Comparison of ENCODE assay signal across 8 cellular contexts in the genomic region with DNA sequence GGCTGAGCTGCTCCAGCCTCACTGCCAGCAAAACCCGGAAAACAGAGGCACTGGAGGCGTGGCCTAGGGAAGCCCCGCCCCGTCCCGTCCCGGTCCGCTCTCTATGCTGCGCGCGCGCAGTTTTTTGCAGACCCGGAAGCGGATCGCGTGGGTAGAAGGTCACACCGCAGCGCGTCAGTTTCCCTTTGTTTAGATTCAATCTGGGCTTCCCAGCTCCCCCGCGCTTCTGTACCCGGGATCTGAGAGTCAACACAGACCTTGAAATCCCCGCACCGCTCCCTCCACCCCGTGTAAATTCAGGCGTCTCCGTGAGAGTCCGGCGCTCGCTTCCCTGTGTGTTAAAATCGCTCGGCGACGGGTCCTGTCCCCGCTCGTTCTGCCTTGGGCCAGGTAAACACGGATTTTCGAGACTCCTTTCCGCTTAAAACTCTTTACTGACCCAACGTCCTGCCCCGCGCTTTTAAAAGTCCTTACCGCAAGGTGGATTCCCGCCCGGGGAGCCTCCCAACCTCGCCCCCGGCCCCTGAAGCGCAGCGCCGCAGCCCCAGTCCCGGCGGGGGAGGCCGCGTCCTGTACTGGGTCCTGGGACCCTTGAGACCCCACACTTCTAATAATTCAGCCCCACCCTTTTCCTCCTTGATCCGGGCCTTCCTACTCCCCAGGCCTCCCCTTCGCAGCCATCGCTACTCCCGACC. TPM values are rescaled to one million over a fixed set of nuclear protein-coding genes. Genes with fewer than 3 reads are reported as not detected.
DNase-seq lines count a peak whose midpoint lies in the region; ATAC-seq and TF ChIP-seq lines count a peak whose summit lies in the region.

Gene ZNF610, plus strand, starts transcription at position 127 of the 695 bp plus-strand sequence. CDS start 12,930 bp downstream, outside the sequence.

- POLR2A ChIA-PET in activated CD8-positive, alpha-beta T cell treated with anti-CD3 and anti-CD28 coated beads, Interleukin-2, amount 10 ng/mL, durations not matched to agents 7 days and 5 days (lab: Charles Lee): interaction anchor here (0.7 to 1.0 kb wide), 4 partner anchors 11 to 191 kb away, joined by 3 to 5 read pairs (median 3); partner anchors contain the start of gene ZNF880

- H3K27ac ChIP-seq in effector memory CD4-positive, alpha-beta T cell (ENCODE audit: insufficient read depth, low read length, poor library complexity, severe bottlenecking): peak within 1 kb of the TSS; percentile 72
- peak within 1 kb of the TSS; percentile 79 to 92 for H3K27ac ChIP-seq in lung (ENCODE audit: low read depth in 1 of 2, low read length in 1 of 2)

- peaks cover 39% of the 10 kb centered on the region for H3K36me3 Mint-ChIP-seq in activated CD8-positive, alpha-beta T cell treated with anti-CD3 and anti-CD28 coated beads, Interleukin-2, amount 10 ng/mL, durations not matched to agents 7 days and 5 days (ENCODE audit: low read depth)

- CTCF ChIA-PET in activated CD8-positive, alpha-beta T cell treated with anti-CD3 and anti-CD28 coated beads, Interleukin-2, amount 10 ng/mL, durations not matched to agents 7 days and 5 days (lab: Charles Lee): interaction anchor here (0.6 kb wide), 1 partner anchor 12 kb away, joined by 4 read pairs; no protein-coding TSS in a partner anchor

- no peak for TF ChIP-seq CTCF in lung (IDR thresholded peaks at IDR 0.05; ENCODE audit: control extremely low read depth, extremely low read depth)

- H3K4me3 ChIP-seq in effector memory CD4-positive, alpha-beta T cell (ENCODE audit: insufficient read depth, low read depth, low read length, poor library complexity, severe bottlenecking): peak within 1 kb of the TSS; percentile 80
- peak within 1 kb of the TSS; percentile 73 for H3K4me3 ChIP-seq in lung

- peaks cover 34% of the 10 kb centered on the region for H3K9me3 Mint-ChIP-seq in activated CD8-positive, alpha-beta T cell treated with anti-CD3 and anti-CD28 coated beads, Interleukin-2, amount 10 ng/mL, durations not matched to agents 7 days and 5 days (ENCODE audit: insufficient read depth)

- no peaks in the 10 kb centered on the region for H3K27me3 ChIP-seq in effector memory CD4-positive, alpha-beta T cell (replicated peaks; ENCODE audit: control insufficient read depth, insufficient read depth, low read length, poor library complexity, severe bottlenecking)
- no peaks in the 10 kb centered on the region for H3K27me3 ChIP-seq in lung (ENCODE audit: control insufficient read depth, insufficient read depth)

- peak; percentile 81 for ATAC-seq in HG02970 (IDR thresholded peaks at IDR 0.05; ENCODE audit: low FRiP score, unreplicated experiment)
- peak; percentile 95 for ATAC-seq in activated CD8-positive, alpha-beta T cell treated with anti-CD3 and anti-CD28 coated beads, Interleukin-2, amount 10 ng/mL, durations not matched to agents 7 days and 5 days
- peak; percentile 96 for ATAC-seq in lung (ENCODE audit: insufficient read depth, low FRiP score)
- ATAC-seq in GM18870 (IDR thresholded peaks at IDR 0.05; ENCODE audit: unreplicated experiment): no peak

- peak within 1 kb of the TSS; percentile 97 for H3K4me3 Mint-ChIP-seq in activated CD8-positive, alpha-beta T cell treated with anti-CD3 and anti-CD28 coated beads, Interleukin-2, amount 10 ng/mL, durations not matched to agents 7 days and 5 days

- peak; percentile 77 for DNase-seq in DMS53 treated with DMSO at 0.1 percent for 48 hours (lab: John Stamatoyannopoulos, UW; ENCODE audit: unreplicated experiment)
- peak; percentile 66 for DNase-seq in NCI-H510A (lab: John Stamatoyannopoulos, UW)
- peak; percentile 93 for DNase-seq in activated CD8-positive, alpha-beta T cell treated with anti-CD3 and anti-CD28 coated beads, Interleukin-2, amount 10 ng/mL, durations not matched to agents 7 days and 5 days
- peak; percentile 64 to 81 (median 72) for DNase-seq in effector memory CD4-positive, alpha-beta T cell
- DNase-seq in lung (ENCODE audit: low spot score): peak; percentile 90
- DNase-seq in stimulated activated CD4-positive, alpha-beta T cell treated with anti-CD3 and anti-CD28 coated beads, Interleukin-4, amount 100 ng/mL, for 24 hours: peak; percentile 89

- peak within 1 kb of the TSS; percentile 99 for H3K27ac Mint-ChIP-seq in activated CD8-positive, alpha-beta T cell treated with anti-CD3 and anti-CD28 coated beads, Interleukin-2, amount 10 ng/mL, durations not matched to agents 7 days and 5 days

- H3K9me3 ChIP-seq in effector memory CD4-positive, alpha-beta T cell (ENCODE audit: control insufficient read depth, low read length): peaks cover 17% of the 10 kb centered on the region
- H3K9me3 ChIP-seq in lung (ENCODE audit: control insufficient read depth in 2 of 2, insufficient read depth in 1 of 2, low read length in 1 of 2): peaks cover 1 to 33% of the 10 kb centered on the region in 2 donors

- WGBS in lung, 2 donors: 1% methylated on average over 57 of the region's 57 CpGs

- no peaks in the 10 kb centered on the region for H3K36me3 ChIP-seq in effector memory CD4-positive, alpha-beta T cell (ENCODE audit: control insufficient read depth, insufficient read depth, low read length)
- peaks cover 0 to 2% of the 10 kb centered on the region in 2 donors for H3K36me3 ChIP-seq in lung (ENCODE audit: control insufficient read depth in 2 of 2, insufficient read depth in 2 of 2, low read length in 2 of 2)

- H3K4me1 Mint-ChIP-seq in activated CD8-positive, alpha-beta T cell treated with anti-CD3 and anti-CD28 coated beads, Interleukin-2, amount 10 ng/mL, durations not matched to agents 7 days and 5 days (ENCODE audit: low read depth): peaks cover 13% of the 10 kb centered on the region

- no peaks in the 10 kb centered on the region for H3K27me3 Mint-ChIP-seq in activated CD8-positive, alpha-beta T cell treated with anti-CD3 and anti-CD28 coated beads, Interleukin-2, amount 10 ng/mL, durations not matched to agents 7 days and 5 days (ENCODE audit: low read depth)

- peaks cover 10% of the 10 kb centered on the region for H3K4me1 ChIP-seq in effector memory CD4-positive, alpha-beta T cell (ENCODE audit: control insufficient read depth, insufficient read depth, low read length, poor library complexity, severe bottlenecking)
- H3K4me1 ChIP-seq in lung (ENCODE audit: control insufficient read depth in 2 of 2, insufficient read depth in 2 of 2, low read length in 2 of 2): peaks cover 0 to 2% of the 10 kb centered on the region in 2 donors

RNA-seq across cellular contexts. Expression of gene ZNF610, which starts in this region (rescaled TPM):
- 1 to 10 TPM; 1.5 to 1.6 TPM for total RNA-seq in activated CD8-positive, alpha-beta T cell treated with anti-CD3 and anti-CD28 coated beads, Interleukin-2, amount 10 ng/mL, durations not matched to agents 7 days and 5 days
- 1 to 10 TPM; 1.4 to 9.4 TPM for total RNA-seq in lung
- polyA plus RNA-seq in lung: 1 to 10 TPM in 1 of 2 donors, under 1 TPM in 1; 0.96 to 1.3 TPM
